ENCODE assay signal across 1 cellular context in the genomic region with DNA sequence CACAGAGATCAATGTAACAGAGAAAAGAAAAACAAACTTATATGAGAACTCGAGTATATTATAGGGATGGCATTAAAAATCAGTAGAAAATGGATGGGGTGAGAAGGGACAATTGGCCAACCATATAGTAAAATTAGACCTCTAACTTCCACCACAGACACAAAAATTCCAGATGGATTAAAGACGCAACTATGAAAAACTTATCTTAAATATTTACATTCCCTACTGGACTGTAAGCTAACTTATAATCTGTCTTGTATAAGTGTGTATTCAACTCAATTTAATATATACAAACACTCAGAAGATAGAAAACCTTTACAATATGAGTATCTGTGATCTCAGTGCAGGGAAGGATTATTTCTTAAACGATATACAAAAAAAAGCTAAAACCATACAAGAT.
TF ChIP-seq lines count a peak whose summit lies in the region.

No MANE protein-coding gene starts in this region.

TF ChIP-seq in endothelial cell of umbilical vein, 7 proteins besides CTCF, POLR2A, EP300 and RAD21:
- TF ChIP-seq EZH2 (IDR thresholded peaks at IDR 0.05; ENCODE audit: borderline replicate concordance, low read depth, low read length, severe bottlenecking) (no peak), FOS (IDR thresholded peaks at IDR 0.05; ENCODE audit: borderline replicate concordance, insufficient read depth, low read length) (no peak), POLR2AphosphoS5 (IDR thresholded peaks at IDR 0.05; ENCODE audit: insufficient read depth, low read depth, low read length) (no peak), JUN (IDR thresholded peaks at IDR 0.05; ENCODE audit: borderline replicate concordance, insufficient read depth, insufficient read length, low read depth) (no peak), MYC (IDR thresholded peaks at IDR 0.05; ENCODE audit: low read depth, low read length) (no peak), GATA2 (IDR thresholded peaks at IDR 0.05; ENCODE audit: insufficient read depth, insufficient read length, low read depth, low read length) (no peak)
- TF ChIP-seq, protein P1, sequence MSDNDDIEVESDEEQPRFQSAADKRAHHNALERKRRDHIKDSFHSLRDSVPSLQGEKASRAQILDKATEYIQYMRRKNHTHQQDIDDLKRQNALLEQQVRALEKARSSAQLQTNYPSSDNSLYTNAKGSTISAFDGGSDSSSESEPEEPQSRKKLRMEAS (IDR thresholded peaks at IDR 0.05; ENCODE audit: insufficient read depth, insufficient read length), result no peak
